28 cellular contexts compared by ENCODE assay signal in the genomic region with DNA sequence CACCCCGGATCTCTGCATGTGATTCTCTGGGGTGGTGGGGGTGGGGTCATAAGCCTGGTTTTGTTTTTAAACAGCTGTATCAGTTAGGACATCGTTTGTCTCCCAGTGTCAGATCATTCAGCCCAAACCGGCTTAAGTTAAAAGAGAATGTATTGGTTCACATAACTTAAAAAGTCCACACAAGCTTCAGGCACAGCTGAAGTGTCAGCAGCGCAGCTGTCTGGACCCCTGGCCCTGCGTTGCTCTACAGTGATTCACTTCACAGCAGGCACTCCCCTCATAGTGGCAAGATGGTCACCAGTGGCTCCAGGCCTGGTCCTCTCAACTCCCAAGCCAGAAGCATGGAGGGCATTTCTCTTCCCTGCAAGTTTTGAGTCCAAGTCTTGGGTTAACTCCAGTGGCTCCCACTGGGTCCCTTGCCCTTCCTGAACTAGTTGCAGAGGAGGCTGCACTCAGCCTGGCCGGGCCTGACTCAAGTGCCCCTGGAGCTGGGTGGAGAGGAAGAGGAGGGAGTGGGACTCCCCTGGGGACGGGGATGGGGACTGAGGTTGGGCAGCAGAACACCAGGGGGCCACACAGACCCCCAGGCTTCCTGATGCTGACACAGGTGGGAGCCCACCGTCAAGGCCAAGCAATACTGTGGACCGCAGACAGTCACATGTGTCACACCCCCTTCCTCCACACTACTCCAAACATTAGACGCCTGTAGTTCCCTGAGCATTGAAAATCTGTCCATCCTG. TPM values are rescaled to one million over a fixed set of nuclear protein-coding genes. Genes with fewer than 3 reads are reported as not detected.
"Had no signal": no experiment of that assay in that cellular context is flagged by ENCODE, and none has a peak within 500 bp of the region (broad histone marks: within the 10 kb centered on the region; RNA-seq: fewer than 3 reads in every experiment).

No MANE protein-coding gene starts in this region.

- H3K4me3 ChIP-seq: colonic mucosa, dorsolateral prefrontal cortex, esophagus muscularis mucosa, gastrocnemius medialis, tibial nerve had no signal

- DNase-seq: activated CD4-positive, CD25-positive, alpha-beta regulatory T cell treated with anti-CD3 and anti-CD28 coated beads, Interleukin-2, amount 50 U/mL, for 72 hours; activated CD8-positive, alpha-beta memory T cell treated with anti-CD3 and anti-CD28 coated beads for 24 hours; activated CD8-positive, alpha-beta memory T cell treated with anti-CD3 and anti-CD28 coated beads, Interleukin-2, amount 50 U/mL, for 4 hours; activated naive CD4-positive, alpha-beta T cell treated with anti-CD3 and anti-CD28 coated beads for 36 hours; activated naive CD8-positive, alpha-beta T cell treated with anti-CD3 and anti-CD28 coated beads, Interleukin-2, amount 10 ng/mL, durations not matched to agents 7 days and 5 days; activated T-cell treated with anti-CD3 and anti-CD28 coated beads, Interleukin-2, amount 50 U/mL, for 4 hours; amniotic stem cell; colonic mucosa; effector memory CD8-positive, alpha-beta T cell; gastrocnemius medialis; hippocampal formation; left ventricle myocardium superior; mammary epithelial cell; nephron progenitor cell; nucleus accumbens; stimulated activated CD4-positive, alpha-beta T cell treated with anti-CD3 and anti-CD28 coated beads, Interleukin-12 subunit alpha, Interleukin-12 subunit beta, amount 100 ng/mL, for 4 hours; stimulated activated CD4-positive, alpha-beta T cell treated with anti-CD3 and anti-CD28 coated beads, Interleukin-4, amount 100 ng/mL, for 4 hours; stimulated activated naive CD8-positive, alpha-beta T cell treated with anti-CD3 and anti-CD28 coated beads, Interleukin-15, amount 100 ng/mL, for 72 hours; T-helper 1 cell; WERI-Rb-1 had no signal

- H3K4me1 ChIP-seq: colonic mucosa had no signal

- H3K27ac ChIP-seq: colonic mucosa, dorsolateral prefrontal cortex, esophagus muscularis mucosa, gastrocnemius medialis, tibial nerve, WERI-Rb-1 had no signal

- ATAC-seq: activated T-cell treated with anti-CD3 and anti-CD28 coated beads, Interleukin-2, amount 50 U/mL, for 4 hours; effector memory CD8-positive, alpha-beta T cell; gastrocnemius medialis; left ventricle myocardium superior; stimulated activated naive CD8-positive, alpha-beta T cell treated with anti-CD3 and anti-CD28 coated beads, Interleukin-15, amount 100 ng/mL, for 72 hours had no signal

- H3K36me3 ChIP-seq: colonic mucosa, gastrocnemius medialis, tibial nerve, WERI-Rb-1 had no signal

- H3K9me3 ChIP-seq: colonic mucosa, esophagus muscularis mucosa, gastrocnemius medialis had no signal

- H3K27me3 ChIP-seq: colonic mucosa, dorsolateral prefrontal cortex, esophagus muscularis mucosa, gastrocnemius medialis, tibial nerve had no signal

RNA-seq across cellular contexts. Expression of gene GP9, which starts 28.9 kb away (rescaled TPM):
- total RNA-seq: activated naive CD4-positive, alpha-beta T cell treated with anti-CD3 and anti-CD28 coated beads for 36 hours; activated naive CD8-positive, alpha-beta T cell treated with anti-CD3 and anti-CD28 coated beads, Interleukin-2, amount 10 ng/mL, durations not matched to agents 7 days and 5 days; activated T-cell treated with anti-CD3 and anti-CD28 coated beads, Interleukin-2, amount 50 U/mL, for 4 hours; activated T-helper 2 cell treated with anti-CD3 and anti-CD28 coated beads, Interferon-gamma antibody, Interleukin-2, Interleukin-4, amounts not matched to agents 10 μg/mL and 5 μg/mL and 100 μg/mL, durations not matched to agents 14 hours and 24 hours and 36 hours; bronchial epithelial cell; left ventricle myocardium superior; mammary epithelial cell; mesothelial cell of epicardium; renal cortical epithelial cell; skeletal muscle tissue; tibial nerve had no signal
- polyA plus RNA-seq: mammary epithelial cell had no signal

RNA-seq across cellular contexts. Expression of gene EFCC1, which starts 30.5 kb away (rescaled TPM):
- total RNA-seq: renal cortical epithelial cell had no signal
- polyA plus RNA-seq: mammary epithelial cell had no signal

RNA-seq across cellular contexts. Expression of gene CFAP92, which starts 37.8 kb away (rescaled TPM):
- total RNA-seq: activated T-helper 2 cell treated with anti-CD3 and anti-CD28 coated beads, Interferon-gamma antibody, Interleukin-2, Interleukin-4, amounts not matched to agents 10 μg/mL and 5 μg/mL and 100 μg/mL, durations not matched to agents 14 hours and 24 hours and 36 hours had no signal
